In genomic region chr12:95396849-95397498, GRCh38 we compare ENCODE assay signal across 12 cellular contexts.
DNase-seq lines count a peak whose midpoint lies in the region.
"Had no signal": no experiment of that assay in that cellular context is flagged by ENCODE, and none has a peak within 500 bp of the region (broad histone marks: within the 10 kb centered on the region; RNA-seq: fewer than 3 reads in every experiment).

No MANE protein-coding gene starts in this region.

- peaks cover 14% of the 10 kb centered on the region for H3K4me1 Mint-ChIP-seq in activated CD4-positive, alpha-beta memory T cell treated with anti-CD3 and anti-CD28 coated beads for 36 hours (ENCODE audit: low read depth)
- peaks cover 6% of the 10 kb centered on the region for H3K4me1 Mint-ChIP-seq in activated CD4-positive, alpha-beta memory T cell treated with anti-CD3 and anti-CD28 coated beads, Interleukin-2, amount 10 ng/mL, durations not matched to agents 7 days and 5 days
- H3K4me1 Mint-ChIP-seq in T-helper 2 cell treated with Interferon-gamma antibody and Interleukin-4, amounts not matched to agents 5 μg/mL and 100 μg/mL, for 36 hours (ENCODE audit: low read depth), result peaks cover 5% of the 10 kb centered on the region

- peaks cover 8% of the 10 kb centered on the region for H3K9me3 Mint-ChIP-seq in activated CD4-positive, alpha-beta memory T cell treated with anti-CD3 and anti-CD28 coated beads for 36 hours
- peaks cover 10% of the 10 kb centered on the region for H3K9me3 Mint-ChIP-seq in activated CD4-positive, alpha-beta memory T cell treated with anti-CD3 and anti-CD28 coated beads, Interleukin-2, amount 10 ng/mL, durations not matched to agents 7 days and 5 days
- peaks cover 20% of the 10 kb centered on the region for H3K9me3 Mint-ChIP-seq in T-helper 2 cell treated with Interferon-gamma antibody and Interleukin-4, amounts not matched to agents 5 μg/mL and 100 μg/mL, for 36 hours

- CTCF ChIA-PET in activated CD4-positive, alpha-beta memory T cell treated with anti-CD3 and anti-CD28 coated beads for 36 hours (lab: Charles Lee), result interaction anchor here (0.7 kb wide), 1 partner anchor 293 kb away, joined by 3 read pairs; no protein-coding TSS in a partner anchor
- CTCF ChIA-PET in activated CD4-positive, alpha-beta memory T cell treated with anti-CD3 and anti-CD28 coated beads, Interleukin-2, amount 10 ng/mL, durations not matched to agents 7 days and 5 days (lab: Charles Lee), result no interaction called here

- DNase-seq in activated CD4-positive, alpha-beta memory T cell treated with anti-CD3 and anti-CD28 coated beads for 36 hours, result peak; percentile 16
- no peak for DNase-seq in activated CD4-positive, alpha-beta memory T cell treated with anti-CD3 and anti-CD28 coated beads, Interleukin-2, amount 10 ng/mL, durations not matched to agents 7 days and 5 days
- DNase-seq in M059J (ENCODE audit: low read depth) (peak; percentile 53), epithelial cell of prostate (ENCODE audit: low read depth, low spot score) (peak; percentile 75), epidermal melanocyte (ENCODE audit: insufficient read length, low spot score) (no peak), NCI-H748 treated with DMSO at 0.1 percent for 48 hours (lab: John Stamatoyannopoulos, UW) (no peak)
- DNase-seq in T-helper 2 cell treated with Interferon-gamma antibody and Interleukin-4, amounts not matched to agents 5 μg/mL and 100 μg/mL, for 36 hours (ENCODE audit: low spot score), result no peak
- DNase-seq: adrenal gland, dorsolateral prefrontal cortex, NCI-H446, tibial artery had no signal

- peaks cover 7% of the 10 kb centered on the region for H3K4me1 ChIP-seq in rectal smooth muscle tissue (ENCODE audit: control insufficient read depth, insufficient read depth, low read length)
- H3K4me1 ChIP-seq: adrenal gland had no signal

- intact Hi-C loops in activated CD4-positive, alpha-beta memory T cell treated with anti-CD3 and anti-CD28 coated beads for 36 hours (cut with micrococcal nuclease), result loop anchor here (1.0 to 2.0 kb wide), 3 partner anchors 78 to 294 kb away; partner anchors contain the start of gene METAP2

- peaks cover 29% of the 10 kb centered on the region for H3K27me3 Mint-ChIP-seq in activated CD4-positive, alpha-beta memory T cell treated with anti-CD3 and anti-CD28 coated beads for 36 hours
- peaks cover 11% of the 10 kb centered on the region for H3K27me3 Mint-ChIP-seq in activated CD4-positive, alpha-beta memory T cell treated with anti-CD3 and anti-CD28 coated beads, Interleukin-2, amount 10 ng/mL, durations not matched to agents 7 days and 5 days
- peaks cover 2% of the 10 kb centered on the region for H3K27me3 Mint-ChIP-seq in T-helper 2 cell treated with Interferon-gamma antibody and Interleukin-4, amounts not matched to agents 5 μg/mL and 100 μg/mL, for 36 hours (ENCODE audit: low read depth)

- H3K9ac ChIP-seq in rectal smooth muscle tissue (ENCODE audit: low read length), result no peak overlapping the region

- peaks cover 2% of the 10 kb centered on the region for H3K36me3 Mint-ChIP-seq in activated CD4-positive, alpha-beta memory T cell treated with anti-CD3 and anti-CD28 coated beads for 36 hours
- H3K36me3 Mint-ChIP-seq in activated CD4-positive, alpha-beta memory T cell treated with anti-CD3 and anti-CD28 coated beads, Interleukin-2, amount 10 ng/mL, durations not matched to agents 7 days and 5 days (ENCODE audit: low read depth), result peaks cover 2% of the 10 kb centered on the region
- H3K36me3 Mint-ChIP-seq in T-helper 2 cell treated with Interferon-gamma antibody and Interleukin-4, amounts not matched to agents 5 μg/mL and 100 μg/mL, for 36 hours (ENCODE audit: low read depth), result no peaks in the 10 kb centered on the region

- H3K27me3 ChIP-seq in rectal smooth muscle tissue (ENCODE audit: control insufficient read depth, insufficient read depth, low read length), result no peaks in the 10 kb centered on the region
- H3K27me3 ChIP-seq: adrenal gland, tibial artery had no signal

- peak overlapping the region; percentile 57 for H3K27ac Mint-ChIP-seq in activated CD4-positive, alpha-beta memory T cell treated with anti-CD3 and anti-CD28 coated beads for 36 hours
- no peak overlapping the region for H3K27ac Mint-ChIP-seq in activated CD4-positive, alpha-beta memory T cell treated with anti-CD3 and anti-CD28 coated beads, Interleukin-2, amount 10 ng/mL, durations not matched to agents 7 days and 5 days
- H3K27ac Mint-ChIP-seq in T-helper 2 cell treated with Interferon-gamma antibody and Interleukin-4, amounts not matched to agents 5 μg/mL and 100 μg/mL, for 36 hours, result no peak overlapping the region

- POLR2A ChIA-PET in activated CD4-positive, alpha-beta memory T cell treated with anti-CD3 and anti-CD28 coated beads for 36 hours (lab: Charles Lee), result interaction anchor here (0.6 to 1.0 kb wide), 2 partner anchors 77 to 178 kb away, joined by 3 read pairs; partner anchors contain the start of gene METAP2
- POLR2A ChIA-PET in activated CD4-positive, alpha-beta memory T cell treated with anti-CD3 and anti-CD28 coated beads, Interleukin-2, amount 10 ng/mL, durations not matched to agents 7 days and 5 days (lab: Charles Lee), result no interaction called here

- no peak overlapping the region for H3K4me3 ChIP-seq in rectal smooth muscle tissue (ENCODE audit: low read length)
- H3K4me3 ChIP-seq: adrenal gland, dorsolateral prefrontal cortex, tibial artery had no signal

- H3K36me3 ChIP-seq in rectal smooth muscle tissue (ENCODE audit: control insufficient read depth, insufficient read depth, low read length), result no peaks in the 10 kb centered on the region
- H3K36me3 ChIP-seq: adrenal gland, tibial artery had no signal

- H3K4me3 Mint-ChIP-seq in activated CD4-positive, alpha-beta memory T cell treated with anti-CD3 and anti-CD28 coated beads for 36 hours, result no peak overlapping the region
- H3K4me3 Mint-ChIP-seq in activated CD4-positive, alpha-beta memory T cell treated with anti-CD3 and anti-CD28 coated beads, Interleukin-2, amount 10 ng/mL, durations not matched to agents 7 days and 5 days, result no peak overlapping the region
- no peak overlapping the region for H3K4me3 Mint-ChIP-seq in T-helper 2 cell treated with Interferon-gamma antibody and Interleukin-4, amounts not matched to agents 5 μg/mL and 100 μg/mL, for 36 hours

- H3K27ac ChIP-seq in epithelial cell of prostate, result peak overlapping the region; percentile 42
- peak overlapping the region; percentile 14 for H3K27ac ChIP-seq in rectal smooth muscle tissue (ENCODE audit: low read depth, low read length)
- H3K27ac ChIP-seq: adrenal gland, dorsolateral prefrontal cortex, tibial artery had no signal

Comparison
In these comparisons a context has a peak if more than half of its experiments do, and no peak if none do; other contexts are left out.
1. DNase-seq: peak in activated CD4-positive, alpha-beta memory T cell treated with anti-CD3 and anti-CD28 coated beads for 36 hours (single experiment), M059J (single experiment) and epithelial cell of prostate (single experiment); none in activated CD4-positive, alpha-beta memory T cell treated with anti-CD3 and anti-CD28 coated beads, Interleukin-2, amount 10 ng/mL, durations not matched to agents 7 days and 5 days (single experiment), epidermal melanocyte (single experiment), NCI-H748 treated with DMSO at 0.1 percent for 48 hours (single experiment) and T-helper 2 cell treated with Interferon-gamma antibody and Interleukin-4, amounts not matched to agents 5 μg/mL and 100 μg/mL, for 36 hours (single experiment).